9 cellular contexts compared by ENCODE assay signal in the genomic region with DNA sequence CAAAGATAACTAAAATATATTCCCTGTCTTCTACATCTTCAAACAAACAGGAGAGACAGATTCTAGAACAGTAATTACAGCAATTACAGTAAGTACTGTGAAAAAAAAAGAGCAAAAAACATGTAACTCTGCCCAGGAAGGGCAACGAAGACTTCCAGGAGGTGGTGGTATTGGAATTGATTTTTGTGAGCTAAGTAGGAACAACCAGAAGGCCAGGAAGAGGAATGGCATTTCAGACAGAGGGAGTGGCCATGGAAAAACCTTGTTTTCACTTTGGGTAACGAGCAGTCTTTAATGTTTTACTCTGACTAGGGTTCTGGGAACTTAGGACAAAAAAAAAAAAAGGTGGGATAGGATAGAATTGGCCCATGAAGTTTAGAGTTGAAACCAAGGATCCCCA.
DNase-seq lines count a peak whose midpoint lies in the region; ATAC-seq and TF ChIP-seq lines count a peak whose summit lies in the region.
"Had no signal": no experiment of that assay in that cellular context is flagged by ENCODE, and none has a peak within 500 bp of the region (broad histone marks: within the 10 kb centered on the region; RNA-seq: fewer than 3 reads in every experiment).

No MANE protein-coding gene starts in this region.

- H3K36me3 ChIP-seq in CD4-positive, CD25-positive, alpha-beta regulatory T cell (ENCODE audit: control insufficient read depth, insufficient read depth, low read length), result no peaks in the 10 kb centered on the region
- H3K36me3 ChIP-seq in testis (ENCODE audit: low read depth, missing control alignments), result no peaks in the 10 kb centered on the region

- CTCF ChIA-PET in activated CD8-positive, alpha-beta memory T cell treated with anti-CD3 and anti-CD28 coated beads, Interleukin-2, amount 10 ng/mL, durations not matched to agents 7 days and 5 days (lab: Charles Lee), result interaction anchor here (1.6 kb wide), 1 partner anchor 12 kb away, joined by 6 read pairs; no protein-coding TSS in a partner anchor

- H3K27me3 ChIP-seq in CD4-positive, CD25-positive, alpha-beta regulatory T cell (ENCODE audit: control insufficient read depth, insufficient read depth, low read length), result no peaks in the 10 kb centered on the region
- no peaks in the 10 kb centered on the region for H3K27me3 ChIP-seq in testis

- peak overlapping the region in 1 of 4 donors; percentile 90 for H3K4me3 Mint-ChIP-seq in CD4-positive, CD25-positive, alpha-beta regulatory T cell
- no peak overlapping the region for H3K4me3 Mint-ChIP-seq in activated CD8-positive, alpha-beta memory T cell treated with anti-CD3 and anti-CD28 coated beads, Interleukin-2, amount 10 ng/mL, durations not matched to agents 7 days and 5 days

- H3K27ac Mint-ChIP-seq in CD4-positive, CD25-positive, alpha-beta regulatory T cell, result peak overlapping the region; percentile 28 to 98 (median 94)
- no peak overlapping the region for H3K27ac Mint-ChIP-seq in activated CD8-positive, alpha-beta memory T cell treated with anti-CD3 and anti-CD28 coated beads, Interleukin-2, amount 10 ng/mL, durations not matched to agents 7 days and 5 days

- no peak for TF ChIP-seq CTCF in testis (IDR thresholded peaks at IDR 0.05)

- peaks cover 0 to 14% (median 0%) of the 10 kb centered on the region in 7 donors for H3K9me3 Mint-ChIP-seq in CD4-positive, CD25-positive, alpha-beta regulatory T cell
- H3K9me3 Mint-ChIP-seq in activated CD8-positive, alpha-beta memory T cell treated with anti-CD3 and anti-CD28 coated beads, Interleukin-2, amount 10 ng/mL, durations not matched to agents 7 days and 5 days (ENCODE audit: low read depth), result peaks cover 2% of the 10 kb centered on the region

- peaks cover 13 to 38% (median 28%) of the 10 kb centered on the region in 4 donors for H3K4me1 Mint-ChIP-seq in CD4-positive, CD25-positive, alpha-beta regulatory T cell
- H3K4me1 Mint-ChIP-seq in activated CD8-positive, alpha-beta memory T cell treated with anti-CD3 and anti-CD28 coated beads, Interleukin-2, amount 10 ng/mL, durations not matched to agents 7 days and 5 days, result peaks cover 38% of the 10 kb centered on the region

- WGBS in testis, 2 donors, result 48 to 67% methylated on average over 2 of the region's 2 CpGs

- H3K36me3 Mint-ChIP-seq in CD4-positive, CD25-positive, alpha-beta regulatory T cell, result no peaks in the 10 kb centered on the region
- H3K36me3 Mint-ChIP-seq in activated CD8-positive, alpha-beta memory T cell treated with anti-CD3 and anti-CD28 coated beads, Interleukin-2, amount 10 ng/mL, durations not matched to agents 7 days and 5 days, result peaks cover 2% of the 10 kb centered on the region

- intact Hi-C loops in testis (cut with DNase I; ENCODE audit: low total_unique reads), result loop anchor here (10.0 kb wide), 1 partner anchor 48 kb away; no protein-coding TSS in a partner anchor

- no peaks in the 10 kb centered on the region for H3K9me3 ChIP-seq in CD4-positive, CD25-positive, alpha-beta regulatory T cell (ENCODE audit: control insufficient read depth in 2 of 2, low read length in 2 of 2)
- H3K9me3 ChIP-seq in testis, result no peaks in the 10 kb centered on the region

- no peak for TF ChIP-seq POLR2A in testis (IDR thresholded peaks at IDR 0.05)

- no peak overlapping the region for H3K27ac ChIP-seq in CD4-positive, CD25-positive, alpha-beta regulatory T cell (ENCODE audit: insufficient read depth, low read length, poor library complexity, severe bottlenecking)
- H3K27ac ChIP-seq in caudate nucleus (ENCODE audit: low read depth, low read length) (peak overlapping the region; percentile 4), testis (peak overlapping the region in 1 of 2 donors; percentile 64)

- ATAC-seq in CD4-positive, CD25-positive, alpha-beta regulatory T cell (ENCODE audit: low read depth in 2 of 2), result no peak
- ATAC-seq in GM21786 (IDR thresholded peaks at IDR 0.05; ENCODE audit: unreplicated experiment), result no peak
- ATAC-seq in activated CD8-positive, alpha-beta memory T cell treated with anti-CD3 and anti-CD28 coated beads, Interleukin-2, amount 10 ng/mL, durations not matched to agents 7 days and 5 days, result no peak

- H3K4me1 ChIP-seq in CD4-positive, CD25-positive, alpha-beta regulatory T cell (ENCODE audit: control insufficient read depth, insufficient read depth, low read length, poor library complexity, severe bottlenecking), result peaks cover 28% of the 10 kb centered on the region
- peaks cover 29% of the 10 kb centered on the region for H3K4me1 ChIP-seq in testis

- H3K27me3 Mint-ChIP-seq in CD4-positive, CD25-positive, alpha-beta regulatory T cell, result no peaks in the 10 kb centered on the region
- no peaks in the 10 kb centered on the region for H3K27me3 Mint-ChIP-seq in activated CD8-positive, alpha-beta memory T cell treated with anti-CD3 and anti-CD28 coated beads, Interleukin-2, amount 10 ng/mL, durations not matched to agents 7 days and 5 days

- no peak overlapping the region for H3K4me3 ChIP-seq in CD4-positive, CD25-positive, alpha-beta regulatory T cell (ENCODE audit: low read depth, low read length)
- H3K4me3 ChIP-seq in testis, result no peak overlapping the region

- no peak for DNase-seq in CD4-positive, CD25-positive, alpha-beta regulatory T cell
- DNase-seq in NCI-H1694 (lab: John Stamatoyannopoulos, UW), result peak; percentile 6
- DNase-seq in caudate nucleus (lab: John Stamatoyannopoulos, UW), result no peak
- peak; percentile 64 for DNase-seq in myocyte (ENCODE audit: low read depth)
- DNase-seq in activated CD8-positive, alpha-beta memory T cell treated with anti-CD3 and anti-CD28 coated beads, Interleukin-2, amount 10 ng/mL, durations not matched to agents 7 days and 5 days, result no peak
- no peak for DNase-seq in testis
- no peak for DNase-seq in LoVo (ENCODE audit: low spot score)
- DNase-seq: NCI-H446 treated with DMSO at 0.1 percent for 48 hours had no signal

Comparison
In these comparisons a context has a peak if more than half of its experiments do, and no peak if none do; other contexts are left out.
1. DNase-seq: peak in NCI-H1694 (single experiment) and myocyte (single experiment); none in CD4-positive, CD25-positive, alpha-beta regulatory T cell (0 of 3), caudate nucleus (0 of 61), activated CD8-positive, alpha-beta memory T cell treated with anti-CD3 and anti-CD28 coated beads, Interleukin-2, amount 10 ng/mL, durations not matched to agents 7 days and 5 days (single experiment), testis (single experiment) and LoVo (single experiment).